1 cellular context compared by ENCODE assay signal in genomic region chr7:16421333-16422099, GRCh38.
A peak's percentile ranks its signal among the peaks of the same experiment; 100 is the strongest.
TF ChIP-seq lines count a peak whose summit lies in the region.

CRPPA (minus strand) TSS chr7:16421538; CDS start chr7:16421322, 216 bp downstream.

TF ChIP-seq in K562, 482 proteins besides CTCF, POLR2A, EP300 and RAD21 (continued from another document and continues in another):
- TF ChIP-seq, protein P1, sequence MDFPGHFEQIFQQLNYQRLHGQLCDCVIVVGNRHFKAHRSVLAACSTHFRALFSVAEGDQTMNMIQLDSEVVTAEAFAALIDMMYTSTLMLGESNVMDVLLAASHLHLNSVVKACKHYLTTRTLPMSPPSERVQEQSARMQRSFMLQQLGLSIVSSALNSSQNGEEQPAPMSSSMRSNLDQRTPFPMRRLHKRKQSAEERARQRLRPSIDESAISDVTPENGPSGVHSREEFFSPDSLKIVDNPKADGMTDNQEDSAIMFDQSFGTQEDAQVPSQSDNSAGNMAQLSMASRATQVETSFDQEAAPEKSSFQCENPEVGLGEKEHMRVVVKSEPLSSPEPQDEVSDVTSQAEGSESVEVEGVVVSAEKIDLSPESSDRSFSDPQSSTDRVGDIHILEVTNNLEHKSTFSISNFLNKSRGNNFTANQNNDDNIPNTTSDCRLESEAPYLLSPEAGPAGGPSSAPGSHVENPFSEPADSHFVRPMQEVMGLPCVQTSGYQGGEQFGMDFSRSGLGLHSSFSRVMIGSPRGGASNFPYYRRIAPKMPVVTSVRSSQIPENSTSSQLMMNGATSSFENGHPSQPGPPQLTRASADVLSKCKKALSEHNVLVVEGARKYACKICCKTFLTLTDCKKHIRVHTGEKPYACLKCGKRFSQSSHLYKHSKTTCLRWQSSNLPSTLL (IDR thresholded peaks at IDR 0.05), result no peak
- TF ChIP-seq PHF20 (IDR thresholded peaks at IDR 0.05; ENCODE audit: partially characterized antibody) (peak; percentile 23), MTA2 (IDR thresholded peaks at IDR 0.05; ENCODE audit: low read depth) (no peak), PRPF4 (IDR thresholded peaks at IDR 0.05; ENCODE audit: insufficient read depth, low read depth, low read length, poor library complexity, severe bottlenecking) (no peak), GATA2 (CRISPR knock-in tag; IDR thresholded peaks at IDR 0.05) (peak; percentile 83), RCOR1 (IDR thresholded peaks at IDR 0.05; ENCODE audit: borderline replicate concordance in 1 of 2, low read depth in 2 of 2, low read length in 2 of 2) (peak in 1 of 2 experiments; percentile 31; a peak in 1 of 4 replicates), ZNF75A (CRISPR knock-in tag; IDR thresholded peaks at IDR 0.05) (no peak), TRIM24 (IDR thresholded peaks at IDR 0.05) (no peak), TRIM25 (IDR thresholded peaks at IDR 0.05; ENCODE audit: borderline replicate concordance) (no peak), GABPB2 (CRISPR knock-in tag; conservative IDR thresholded peaks at IDR 0.05) (no peak), AFF4 (CRISPR knock-in tag; IDR thresholded peaks at IDR 0.05) (no peak; the same call in 1 of the 2 replicates), MAZ (CRISPR knock-in tag; conservative IDR thresholded peaks at IDR 0.05 in 1 of 2, IDR thresholded peaks at IDR 0.05 in 1 of 2) (no peak), MYC (IDR thresholded peaks at IDR 0.05; ENCODE audit: low read depth, low read length) (0 out of 2 replicates have a peak, but pooled peaks have one; percentile 9), MYC (CRISPR knock-in tag; IDR thresholded peaks at IDR 0.05; ENCODE audit: borderline replicate concordance, low read depth) (no peak), ARNT (IDR thresholded peaks at IDR 0.05) (no peak; a peak in 1 of 4 replicates), CBX8 (IDR thresholded peaks at IDR 0.05; ENCODE audit: borderline replicate concordance, extremely low read depth, low read depth, low read length, poor library complexity, severe bottlenecking) (no peak), POLR2AphosphoS5 (IDR thresholded peaks at IDR 0.05; ENCODE audit: control insufficient read depth, insufficient read depth, low read depth, low read length) (peak; percentile 46; the same call in 1 of the 2 replicates), SMARCA5 (IDR thresholded peaks at IDR 0.05) (no peak), TGIF2 (CRISPR knock-in tag; IDR thresholded peaks at IDR 0.05) (no peak), SRSF7 (optimal IDR thresholded peaks at IDR 0.05; ENCODE audit: low read depth, low read length) (no peak), MLLT1 (IDR thresholded peaks at IDR 0.05) (peak; percentile 62 to 73; a peak in 3 of 4 replicates), NCOR1 (IDR thresholded peaks at IDR 0.05) (peak; percentile 27; the same call in 1 of the 2 replicates), ZC3H8 (IDR thresholded peaks at IDR 0.05) (no peak), DDX20 (tag; IDR thresholded peaks at IDR 0.05; ENCODE audit: low read depth) (no peak), HEY1 (CRISPR knock-in tag; IDR thresholded peaks at IDR 0.05; ENCODE audit: borderline replicate concordance) (no peak), ZNF696 (CRISPR knock-in tag; conservative IDR thresholded peaks at IDR 0.05) (no peak), FIP1L1 (IDR thresholded peaks at IDR 0.05; ENCODE audit: low read depth, low read length, poor library complexity, severe bottlenecking) (peak; percentile 2), LARP7 (IDR thresholded peaks at IDR 0.05) (no peak), SMARCC2 (IDR thresholded peaks at IDR 0.05; ENCODE audit: low read depth) (no peak), CSDE1 (IDR thresholded peaks at IDR 0.05) (no peak), U2AF2 (optimal IDR thresholded peaks at IDR 0.05; ENCODE audit: low read depth, low read length) (no peak), EZH2 (IDR thresholded peaks at IDR 0.05; ENCODE audit: borderline replicate concordance, low read depth, low read length) (no peak), NCOA6 (IDR thresholded peaks at IDR 0.05) (no peak), POLR3A (IDR thresholded peaks at IDR 0.05; ENCODE audit: borderline replicate concordance, extremely low read depth, insufficient read depth, insufficient read length) (no peak), CBX2 (IDR thresholded peaks at IDR 0.05; ENCODE audit: insufficient read depth, low read length, poor library complexity, severe bottlenecking) (no peak), NEUROD1 (IDR thresholded peaks at IDR 0.05; ENCODE audit: borderline replicate concordance, low read depth, low read length, partially characterized antibody) (no peak), UBTF (IDR thresholded peaks at IDR 0.05; ENCODE audit: borderline replicate concordance in 1 of 2, low read depth in 2 of 2, low read length in 2 of 2) (peak; percentile 32 to 92; a peak in 1 of 4 replicates), SREBF2 (CRISPR knock-in tag; IDR thresholded peaks at IDR 0.05) (no peak), GTF2F1 (IDR thresholded peaks at IDR 0.05; ENCODE audit: low read depth, low read length) (no peak), JUN (IDR thresholded peaks at IDR 0.05; ENCODE audit: borderline replicate concordance, low read depth, low read length) (no peak), JUN (CRISPR knock-in tag; IDR thresholded peaks at IDR 0.05; ENCODE audit: borderline replicate concordance) (no peak; the same call in 1 of the 2 replicates), TAF7 (tag; IDR thresholded peaks at IDR 0.05) (no peak), TCFL5 (CRISPR knock-in tag; conservative IDR thresholded peaks at IDR 0.05) (no peak), ZZZ3 (IDR thresholded peaks at IDR 0.05) (no peak), ZNF316 (IDR thresholded peaks at IDR 0.05) (peak; percentile 82), SIX5 (IDR thresholded peaks at IDR 0.05; ENCODE audit: borderline replicate concordance in 1 of 2, insufficient read depth in 1 of 2, low read depth in 1 of 2, low read length in 2 of 2) (no peak), TEAD4 (IDR thresholded peaks at IDR 0.05; ENCODE audit: low read length) (peak; percentile 52), TEAD4 (CRISPR knock-in tag; IDR thresholded peaks at IDR 0.05; ENCODE audit: borderline replicate concordance) (no peak), CTBP1 (IDR thresholded peaks at IDR 0.05; ENCODE audit: borderline replicate concordance) (no peak), ZBTB17 (CRISPR knock-in tag; IDR thresholded peaks at IDR 0.05) (no peak), BHLHE40 (IDR thresholded peaks at IDR 0.05; ENCODE audit: low read length) (no peak)
- TF ChIP-seq, protein P2, sequence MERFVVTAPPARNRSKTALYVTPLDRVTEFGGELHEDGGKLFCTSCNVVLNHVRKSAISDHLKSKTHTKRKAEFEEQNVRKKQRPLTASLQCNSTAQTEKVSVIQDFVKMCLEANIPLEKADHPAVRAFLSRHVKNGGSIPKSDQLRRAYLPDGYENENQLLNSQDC (CRISPR knock-in tag; IDR thresholded peaks at IDR 0.05), result no peak
- TF ChIP-seq, protein P3, sequence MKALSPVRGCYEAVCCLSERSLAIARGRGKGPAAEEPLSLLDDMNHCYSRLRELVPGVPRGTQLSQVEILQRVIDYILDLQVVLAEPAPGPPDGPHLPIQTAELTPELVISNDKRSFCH (CRISPR knock-in tag; IDR thresholded peaks at IDR 0.05), result no peak
- TF ChIP-seq, protein P3 (tag; IDR thresholded peaks at IDR 0.05), result no peak; the same call in 1 of the 2 replicates
- TF ChIP-seq, protein P4, sequence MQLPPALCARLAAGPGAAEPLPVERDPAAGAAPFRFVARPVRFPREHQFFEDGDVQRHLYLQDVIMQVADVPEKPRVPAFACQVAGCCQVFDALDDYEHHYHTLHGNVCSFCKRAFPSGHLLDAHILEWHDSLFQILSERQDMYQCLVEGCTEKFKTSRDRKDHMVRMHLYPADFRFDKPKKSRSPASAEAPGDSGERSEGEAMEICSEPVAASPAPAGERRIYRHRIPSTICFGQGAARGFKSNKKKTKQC (CRISPR knock-in tag; IDR thresholded peaks at IDR 0.05), result no peak
- TF ChIP-seq, protein P5, sequence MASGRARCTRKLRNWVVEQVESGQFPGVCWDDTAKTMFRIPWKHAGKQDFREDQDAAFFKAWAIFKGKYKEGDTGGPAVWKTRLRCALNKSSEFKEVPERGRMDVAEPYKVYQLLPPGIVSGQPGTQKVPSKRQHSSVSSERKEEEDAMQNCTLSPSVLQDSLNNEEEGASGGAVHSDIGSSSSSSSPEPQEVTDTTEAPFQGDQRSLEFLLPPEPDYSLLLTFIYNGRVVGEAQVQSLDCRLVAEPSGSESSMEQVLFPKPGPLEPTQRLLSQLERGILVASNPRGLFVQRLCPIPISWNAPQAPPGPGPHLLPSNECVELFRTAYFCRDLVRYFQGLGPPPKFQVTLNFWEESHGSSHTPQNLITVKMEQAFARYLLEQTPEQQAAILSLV (tag; IDR thresholded peaks at IDR 0.05), result no peak
- TF ChIP-seq, protein P6, sequence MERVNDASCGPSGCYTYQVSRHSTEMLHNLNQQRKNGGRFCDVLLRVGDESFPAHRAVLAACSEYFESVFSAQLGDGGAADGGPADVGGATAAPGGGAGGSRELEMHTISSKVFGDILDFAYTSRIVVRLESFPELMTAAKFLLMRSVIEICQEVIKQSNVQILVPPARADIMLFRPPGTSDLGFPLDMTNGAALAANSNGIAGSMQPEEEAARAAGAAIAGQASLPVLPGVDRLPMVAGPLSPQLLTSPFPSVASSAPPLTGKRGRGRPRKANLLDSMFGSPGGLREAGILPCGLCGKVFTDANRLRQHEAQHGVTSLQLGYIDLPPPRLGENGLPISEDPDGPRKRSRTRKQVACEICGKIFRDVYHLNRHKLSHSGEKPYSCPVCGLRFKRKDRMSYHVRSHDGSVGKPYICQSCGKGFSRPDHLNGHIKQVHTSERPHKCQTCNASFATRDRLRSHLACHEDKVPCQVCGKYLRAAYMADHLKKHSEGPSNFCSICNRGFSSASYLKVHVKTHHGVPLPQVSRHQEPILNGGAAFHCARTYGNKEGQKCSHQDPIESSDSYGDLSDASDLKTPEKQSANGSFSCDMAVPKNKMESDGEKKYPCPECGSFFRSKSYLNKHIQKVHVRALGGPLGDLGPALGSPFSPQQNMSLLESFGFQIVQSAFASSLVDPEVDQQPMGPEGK (CRISPR knock-in tag; IDR thresholded peaks at IDR 0.05; ENCODE audit: borderline replicate concordance), result peak; percentile 60; the same call in 1 of the 2 replicates
